ENCODE assay signal across 13 cellular contexts in genomic region chr2:214311031-214311533, GRCh38.
DNase-seq lines count a peak whose midpoint lies in the region; ATAC-seq, FAIRE-seq and TF ChIP-seq lines count a peak whose summit lies in the region.
"Had no signal": no experiment of that assay in that cellular context is flagged by ENCODE, and none has a peak within 500 bp of the region (broad histone marks: within the 10 kb centered on the region; RNA-seq: fewer than 3 reads in every experiment).

No MANE protein-coding gene starts in this region.

- H3K27me3 ChIP-seq in H9 (ENCODE audit: insufficient read depth, low read length) (no peaks in the 10 kb centered on the region), Loucy (ENCODE audit: insufficient read depth, low read length, poor library complexity, severe bottlenecking) (no peaks in the 10 kb centered on the region), HepG2 (ENCODE audit: control insufficient read depth in 1 of 2, insufficient read depth in 2 of 2, low read length in 2 of 2) (no peaks in the 10 kb centered on the region), transverse colon (no peaks in the 10 kb centered on the region), thyroid gland (no peaks in the 10 kb centered on the region)

- no peak overlapping the region for H3K4me3 Mint-ChIP-seq in H9
- H3K4me3 Mint-ChIP-seq: activated T-helper 17 cell treated with anti-CD3 and anti-CD28 coated beads, Interleukin-2, amount 50 U/mL, for 72 hours had no signal

- H3K4me1 Mint-ChIP-seq in H9 = no peaks in the 10 kb centered on the region; a peak in 1 of 4 replicates
- H3K4me1 Mint-ChIP-seq: activated T-helper 17 cell treated with anti-CD3 and anti-CD28 coated beads, Interleukin-2, amount 50 U/mL, for 72 hours had no signal

- H3K14ac ChIP-seq in H9 (ENCODE audit: insufficient read depth, low read length) = no peak overlapping the region

- H3K9me2 ChIP-seq in Loucy (replicated peaks; ENCODE audit: low read depth, low read length) = no peaks in the 10 kb centered on the region

- H3T11ph ChIP-seq in H9 (ENCODE audit: low read length) = no peak overlapping the region

- no peak overlapping the region for H4K5ac ChIP-seq in H9 (ENCODE audit: insufficient read length, low read depth, low read length)

- H4K8ac ChIP-seq in H9 (replicated peaks; ENCODE audit: insufficient read length, low read depth, low read length) = no peak overlapping the region

- H2BK20ac ChIP-seq in H9 (ENCODE audit: low read depth, low read length, poor library complexity, severe bottlenecking) = no peak overlapping the region

- H3K79me2 ChIP-seq in H9 (ENCODE audit: insufficient read depth, low read length) (no peaks in the 10 kb centered on the region), Loucy (ENCODE audit: insufficient read depth, low read length) (no peaks in the 10 kb centered on the region), HepG2 (ENCODE audit: insufficient read depth, low read length) (no peaks in the 10 kb centered on the region)

- H2BK15ac ChIP-seq in H9 (ENCODE audit: low read depth, low read length) = no peak overlapping the region

- no peaks in the 10 kb centered on the region for H3K79me1 ChIP-seq in H9 (ENCODE audit: insufficient read depth, low read depth, low read length, poor library complexity, severe bottlenecking)

- H3K36me3 Mint-ChIP-seq in H9 (ENCODE audit: insufficient read depth in 1 of 3, low read depth in 3 of 3) = no peaks in the 10 kb centered on the region

- no peak overlapping the region for H2BK120ac ChIP-seq in H9 (ENCODE audit: low read depth, low read length, poor library complexity, severe bottlenecking)

- H2BK5ac ChIP-seq in H9 (ENCODE audit: insufficient read length, low read length) = no peak overlapping the region

- no peak for TF ChIP-seq RAD21 in HepG2 (CRISPR knock-in tag; IDR thresholded peaks at IDR 0.05)

- H4K20me1 ChIP-seq in H9 (ENCODE audit: control insufficient read depth, insufficient read depth, insufficient read length) (no peaks in the 10 kb centered on the region), Loucy (ENCODE audit: insufficient read depth, low read length, poor library complexity, severe bottlenecking) (no peaks in the 10 kb centered on the region), HepG2 (ENCODE audit: insufficient read depth, low read length) (no peaks in the 10 kb centered on the region)

- intact Hi-C loops in HepG2 (cut with micrococcal nuclease; ENCODE audit: unreplicated experiment) (loop anchor here (5.0 kb wide), 1 partner anchor 1059 kb away; no protein-coding TSS in a partner anchor), transverse colon (cut with DNase I; ENCODE audit: low total_unique reads) (no loop called here), thyroid gland (cut with DNase I) (no loop called here)

- H3K4me2 ChIP-seq in H9 (ENCODE audit: insufficient read depth, insufficient read length, low read length) (no peak overlapping the region), Loucy (ENCODE audit: low read depth, low read length, poor library complexity, severe bottlenecking) (no peak overlapping the region), HepG2 (ENCODE audit: low read depth, low read length) (peak overlapping the region; percentile 36)

- H3K27me3 Mint-ChIP-seq in H9 (ENCODE audit: low read depth) = no peaks in the 10 kb centered on the region
- H3K27me3 Mint-ChIP-seq: activated T-helper 17 cell treated with anti-CD3 and anti-CD28 coated beads, Interleukin-2, amount 50 U/mL, for 72 hours had no signal

- H3K9me3 ChIP-seq in H9 (ENCODE audit: control insufficient read depth, low read depth, low read length) = no peaks in the 10 kb centered on the region
- H3K9me3 ChIP-seq in Loucy (ENCODE audit: insufficient read depth, low read depth, low read length) = no peaks in the 10 kb centered on the region
- H3K9me3 ChIP-seq in HepG2 (ENCODE audit: low read length) = no peaks in the 10 kb centered on the region
- no peaks in the 10 kb centered on the region for H3K9me3 ChIP-seq in transverse colon
- no peaks in the 10 kb centered on the region for H3K9me3 ChIP-seq in thyroid gland

- H3K4ac ChIP-seq in H9 (ENCODE audit: low read depth, low read length) = no peak overlapping the region

- H3K4me3 ChIP-seq in Loucy (ENCODE audit: low read length, poor library complexity, severe bottlenecking) = no peak overlapping the region
- H3K4me3 ChIP-seq in HepG2 (replicated peaks in 1 of 3; ENCODE audit: insufficient read depth in 1 of 3, low read depth in 2 of 3, low read length in 3 of 3) = no peak overlapping the region
- no peak overlapping the region for H3K4me3 ChIP-seq in transverse colon
- H3K4me3 ChIP-seq in thyroid gland (replicated peaks in 1 of 3) = no peak overlapping the region

- CTCF ChIA-PET in HepG2 (lab: Yijun Ruan, JAX; ENCODE audit: low intra/inter-chr PET ratio, low total read pairs) = interaction anchor here (1.5 kb wide), 1 partner anchor 691 kb away, joined by 6 read pairs; no protein-coding TSS in a partner anchor

- in situ Hi-C loops in HepG2 (cut with HindIII; ENCODE audit: extremely low pct_ligation_motif_present, low pct_unique_long_range_greater_than_20kb) = no loop called here
- in situ Hi-C loops in transverse colon (cut with MboI; ENCODE audit: low pct_ligation_motif_present in 1 of 4, low pct_unique_long_range_greater_than_20kb in 1 of 4, low sequenced_read_pairs in 3 of 4) = no loop called here

- POLR2A ChIA-PET in HepG2 (lab: Yijun Ruan, JAX) = no interaction called here

- no peak overlapping the region for H3K27ac Mint-ChIP-seq in H9
- H3K27ac Mint-ChIP-seq: activated T-helper 17 cell treated with anti-CD3 and anti-CD28 coated beads, Interleukin-2, amount 50 U/mL, for 72 hours had no signal

- H3K9ac ChIP-seq in H9 (ENCODE audit: extremely low read depth, insufficient read length, low read length) (no peak overlapping the region), Loucy (ENCODE audit: low read depth, low read length, poor library complexity, severe bottlenecking) (no peak overlapping the region), HepG2 (ENCODE audit: insufficient read depth, low read depth, low read length) (no peak overlapping the region)

- TF ChIP-seq POLR2A in HepG2 (IDR thresholded peaks at IDR 0.05; ENCODE audit: insufficient read depth in 1 of 2, low read depth in 2 of 2, low read length in 2 of 2) = no peak
- no peak for TF ChIP-seq POLR2A in transverse colon (IDR thresholded peaks at IDR 0.05)
- no peak for TF ChIP-seq POLR2A in thyroid gland (IDR thresholded peaks at IDR 0.05)

- no peak overlapping the region for H3K18ac ChIP-seq in H9 (ENCODE audit: insufficient read length, low read depth, low read length)

- no peak overlapping the region for H2AK5ac ChIP-seq in H9 (ENCODE audit: insufficient read length, low read length)

- H2AFZ ChIP-seq in H9 (ENCODE audit: low read length) = no peak overlapping the region
- no peak overlapping the region for H2AFZ ChIP-seq in Loucy (ENCODE audit: low read length)
- H2AFZ ChIP-seq in HepG2 (ENCODE audit: low read length) = peak overlapping the region; percentile 83

- H4K91ac ChIP-seq in H9 (ENCODE audit: insufficient read length, low read depth, low read length) = no peak overlapping the region

- peak; percentile 76 for FAIRE-seq in HepG2 (lab: Jason Lieb, UNC)
- FAIRE-seq: islet of Langerhans had no signal

- no peak for TF ChIP-seq EP300 in HepG2 (IDR thresholded peaks at IDR 0.05; ENCODE audit: low read depth in 2 of 2, low read length in 2 of 2)
- TF ChIP-seq EP300 in HepG2 (CRISPR knock-in tag; IDR thresholded peaks at IDR 0.05; ENCODE audit: borderline replicate concordance) = no peak
- TF ChIP-seq EP300 in transverse colon (IDR thresholded peaks at IDR 0.05; ENCODE audit: low read depth) = no peak

- H3K27ac ChIP-seq in H9 (ENCODE audit: insufficient read length, low read depth, low read length) (no peak overlapping the region), HepG2 (ENCODE audit: extremely low read length, insufficient read depth, low read length) (no peak overlapping the region), transverse colon (no peak overlapping the region), thyroid gland (no peak overlapping the region)
- H3K27ac ChIP-seq: HL-60 had no signal

- no peaks in the 10 kb centered on the region for H3F3A ChIP-seq in Loucy (ENCODE audit: low read depth)

- TF ChIP-seq CTCF in H9 (conservative IDR thresholded peaks at IDR 0.05) = peak; percentile 73
- TF ChIP-seq CTCF in Loucy (conservative IDR thresholded peaks at IDR 0.05; ENCODE audit: low read length) = peak; percentile 63; the same call in 1 of the 2 replicates
- peak; percentile 39 for TF ChIP-seq CTCF in HepG2 (CRISPR knock-in tag; IDR thresholded peaks at IDR 0.05)
- no peak for TF ChIP-seq CTCF in transverse colon (IDR thresholded peaks at IDR 0.05)
- no peak for TF ChIP-seq CTCF in thyroid gland (IDR thresholded peaks at IDR 0.05)

- DNase-seq in H9 (peak; percentile 73), HepG2 (ENCODE audit: low spot score) (peak; percentile 53), transverse colon (no peak), AG08396 (ENCODE audit: low spot score) (no peak), thyroid gland (no peak), NCI-H1436 treated with DMSO at 0.1 percent for 48 hours (lab: John Stamatoyannopoulos, UW) (no peak)
- DNase-seq: effector memory CD4-positive, alpha-beta T cell; stimulated activated CD8-positive, alpha-beta memory T cell treated with anti-CD3 and anti-CD28 coated beads, Interleukin-4, amount 100 ng/mL, for 48 hours had no signal

- H2BK12ac ChIP-seq in H9 (ENCODE audit: insufficient read length, low read depth, low read length) = no peak overlapping the region

- H3K4me1 ChIP-seq in H9 (ENCODE audit: insufficient read depth, low read length) = no peaks in the 10 kb centered on the region
- H3K4me1 ChIP-seq in Loucy (ENCODE audit: insufficient read depth, low read length, poor library complexity, severe bottlenecking) = no peaks in the 10 kb centered on the region
- no peaks in the 10 kb centered on the region for H3K4me1 ChIP-seq in HepG2 (ENCODE audit: insufficient read depth, low read length)
- no peaks in the 10 kb centered on the region for H3K4me1 ChIP-seq in transverse colon
- H3K4me1 ChIP-seq in thyroid gland = no peaks in the 10 kb centered on the region

- H3K23ac ChIP-seq in H9 (ENCODE audit: insufficient read length, low read depth, low read length) = no peak overlapping the region

- WGBS in H9 (ENCODE audit: extremely low coverage, insufficient read length, low lambda C conversion rate) = no CpG with 5 or more reads among the region's 7 CpGs
- 0% methylated on average over 6 of the region's 7 CpGs for WGBS in HepG2 (ENCODE audit: low lambda C conversion rate)
- 70% methylated on average over 7 of the region's 7 CpGs; no CpG with 5 or more reads in 1 of the 2 donors for whole genome bisulfite sequencing in transverse colon (ENCODE audit: low coverage in 1 of 2), 2 donors
- WGBS in thyroid gland, 2 donors = 78 to 81% methylated on average over 5 to 7 of the region's 7 CpGs

- no TSS peak for BruUV-seq in HepG2 (replicated peaks; lab: Mats Ljungman, UMichigan)

- no peak overlapping the region for H3K56ac ChIP-seq in H9 (ENCODE audit: insufficient read length, low read depth, low read length)

- H3K9me3 Mint-ChIP-seq in H9 = peaks cover 3 to 6% of the 10 kb centered on the region in 2 experiments; a peak in 3 of 5 replicates

- H3K36me3 ChIP-seq in Loucy (ENCODE audit: insufficient read depth, low read length) = no peaks in the 10 kb centered on the region
- no peaks in the 10 kb centered on the region for H3K36me3 ChIP-seq in HepG2 (replicated peaks in 1 of 2; ENCODE audit: control insufficient read depth in 1 of 2, insufficient read depth in 2 of 2, low read length in 2 of 2)
- no peaks in the 10 kb centered on the region for H3K36me3 ChIP-seq in transverse colon
- H3K36me3 ChIP-seq in thyroid gland = no peaks in the 10 kb centered on the region

- ATAC-seq in GM18511 (IDR thresholded peaks at IDR 0.05; ENCODE audit: unreplicated experiment) = peak; percentile 68
- peak; percentile 100 for ATAC-seq in HepG2
- ATAC-seq: activated T-helper 17 cell treated with anti-CD3 and anti-CD28 coated beads, Interleukin-2, amount 50 U/mL, for 72 hours had no signal

- no peaks in the 10 kb centered on the region for H3K23me2 ChIP-seq in H9 (ENCODE audit: insufficient read length, low read depth, low read length, poor library complexity, severe bottlenecking)

Comparison
In these comparisons a context has a peak if more than half of its experiments do, and no peak if none do; other contexts are left out.
1. DNase-seq: peak in H9 (single experiment) and HepG2 (single experiment); none in transverse colon (single experiment), AG08396 (single experiment), thyroid gland (0 of 2) and NCI-H1436 treated with DMSO at 0.1 percent for 48 hours (single experiment).
2. CTCF ChIP-seq: peak in H9 (single experiment), Loucy (single experiment) and HepG2 (single experiment); none in transverse colon (0 of 5) and thyroid gland (0 of 6).